Comparison of ENCODE assay signal across 1 cellular context in genomic region chr15:69715205-69715604, GRCh38.
TF ChIP-seq lines count a peak whose summit lies in the region.

No MANE protein-coding gene starts in this region.

TF ChIP-seq in HepG2, 621 proteins besides CTCF, POLR2A, EP300 and RAD21:
- TF ChIP-seq U2AF2 (IDR thresholded peaks at IDR 0.05; ENCODE audit: low read depth, low read length): no peak
- TF ChIP-seq ZSCAN25 (CRISPR knock-in tag; IDR thresholded peaks at IDR 0.05): no peak
- no peak for TF ChIP-seq TFE3 (CRISPR knock-in tag; IDR thresholded peaks at IDR 0.05)
- TF ChIP-seq, protein P1, sequence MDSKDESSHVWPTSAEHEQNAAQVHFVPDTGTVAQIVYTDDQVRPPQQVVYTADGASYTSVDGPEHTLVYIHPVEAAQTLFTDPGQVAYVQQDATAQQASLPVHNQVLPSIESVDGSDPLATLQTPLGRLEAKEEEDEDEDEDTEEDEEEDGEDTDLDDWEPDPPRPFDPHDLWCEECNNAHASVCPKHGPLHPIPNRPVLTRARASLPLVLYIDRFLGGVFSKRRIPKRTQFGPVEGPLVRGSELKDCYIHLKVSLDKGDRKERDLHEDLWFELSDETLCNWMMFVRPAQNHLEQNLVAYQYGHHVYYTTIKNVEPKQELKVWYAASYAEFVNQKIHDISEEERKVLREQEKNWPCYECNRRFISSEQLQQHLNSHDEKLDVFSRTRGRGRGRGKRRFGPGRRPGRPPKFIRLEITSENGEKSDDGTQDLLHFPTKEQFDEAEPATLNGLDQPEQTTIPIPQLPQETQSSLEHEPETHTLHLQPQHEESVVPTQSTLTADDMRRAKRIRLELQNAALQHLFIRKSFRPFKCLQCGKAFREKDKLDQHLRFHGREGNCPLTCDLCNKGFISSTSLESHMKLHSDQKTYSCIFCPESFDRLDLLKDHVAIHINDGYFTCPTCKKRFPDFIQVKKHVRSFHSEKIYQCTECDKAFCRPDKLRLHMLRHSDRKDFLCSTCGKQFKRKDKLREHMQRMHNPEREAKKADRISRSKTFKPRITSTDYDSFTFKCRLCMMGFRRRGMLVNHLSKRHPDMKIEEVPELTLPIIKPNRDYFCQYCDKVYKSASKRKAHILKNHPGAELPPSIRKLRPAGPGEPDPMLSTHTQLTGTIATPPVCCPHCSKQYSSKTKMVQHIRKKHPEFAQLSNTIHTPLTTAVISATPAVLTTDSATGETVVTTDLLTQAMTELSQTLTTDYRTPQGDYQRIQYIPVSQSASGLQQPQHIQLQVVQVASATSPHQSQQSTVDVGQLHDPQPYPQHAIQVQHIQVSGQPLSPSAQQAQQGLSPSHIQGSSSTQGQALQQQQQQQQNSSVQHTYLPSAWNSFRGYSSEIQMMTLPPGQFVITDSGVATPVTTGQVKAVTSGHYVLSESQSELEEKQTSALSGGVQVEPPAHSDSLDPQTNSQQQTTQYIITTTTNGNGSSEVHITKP (CRISPR knock-in tag; IDR thresholded peaks at IDR 0.05; ENCODE audit: low read depth): no peak
- TF ChIP-seq, protein P2, sequence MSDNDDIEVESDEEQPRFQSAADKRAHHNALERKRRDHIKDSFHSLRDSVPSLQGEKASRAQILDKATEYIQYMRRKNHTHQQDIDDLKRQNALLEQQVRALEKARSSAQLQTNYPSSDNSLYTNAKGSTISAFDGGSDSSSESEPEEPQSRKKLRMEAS (IDR thresholded peaks at IDR 0.05): no peak
- TF ChIP-seq ZSCAN31 (CRISPR knock-in tag; IDR thresholded peaks at IDR 0.05; ENCODE audit: low read depth): no peak
